20 cellular contexts compared by ENCODE assay signal in the genomic region with DNA sequence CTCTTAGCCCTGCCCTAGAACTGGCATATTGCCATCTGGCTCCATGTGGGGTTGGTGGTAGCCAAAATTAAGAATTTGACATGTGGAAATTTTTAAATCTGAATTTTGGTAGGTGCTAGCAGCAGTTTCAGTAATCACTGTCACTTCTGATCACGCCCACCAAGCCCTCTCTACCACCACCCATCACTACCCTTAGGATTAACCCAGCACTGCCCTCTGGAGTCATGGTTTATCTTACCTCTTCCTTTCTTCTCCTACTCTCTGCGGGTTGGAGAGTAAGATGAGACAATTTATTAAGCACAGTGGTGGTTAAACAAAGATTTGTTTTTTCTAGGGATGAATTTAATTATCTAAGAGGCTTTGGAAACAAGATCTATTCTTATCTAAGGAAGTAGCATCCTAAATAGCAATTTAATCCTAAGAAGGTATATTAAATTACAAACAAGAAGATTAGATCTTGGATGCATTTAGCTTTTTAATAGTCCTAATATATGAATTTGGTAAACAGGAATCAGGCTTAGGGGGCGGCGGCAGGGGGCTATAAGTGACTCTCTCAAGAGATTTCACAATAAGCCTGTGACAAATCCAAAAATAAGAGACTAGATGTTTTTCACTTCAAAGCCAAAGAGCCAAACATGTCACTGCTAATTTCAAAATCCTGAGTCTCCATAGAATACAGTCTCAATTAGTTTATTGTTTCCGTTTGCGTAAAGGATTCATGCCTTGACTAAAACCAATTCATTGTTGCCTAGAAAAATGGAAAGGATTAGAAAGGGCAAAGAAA.
DNase-seq lines count a peak whose midpoint lies in the region; ATAC-seq, FAIRE-seq and TF ChIP-seq lines count a peak whose summit lies in the region.
"Had no signal": no experiment of that assay in that cellular context is flagged by ENCODE, and none has a peak within 500 bp of the region (broad histone marks: within the 10 kb centered on the region; RNA-seq: fewer than 3 reads in every experiment).

No MANE protein-coding gene starts in this region.

- TF ChIP-seq CTCF in SK-N-SH (IDR thresholded peaks at IDR 0.05) (no peak), H1 (IDR thresholded peaks at IDR 0.05; ENCODE audit: control extremely low read depth in 1 of 3, insufficient read depth in 1 of 3, low read depth in 1 of 3, low read length in 3 of 3) (peak in 1 of 3 experiments; percentile 19; a peak in 2 of 4 replicates), GM10248 (IDR thresholded peaks at IDR 0.05; ENCODE audit: control extremely low read depth, extremely low read depth, low read depth, missing control alignments) (no peak), spleen (IDR thresholded peaks at IDR 0.05 in 8 of 11, conservative IDR thresholded peaks at IDR 0.05 in 3 of 11) (no peak), right lobe of liver (IDR thresholded peaks at IDR 0.05) (no peak)

- intact Hi-C loops in spleen (cut with DNase I; ENCODE audit: low total_unique reads) (no loop called here), right lobe of liver (cut with DNase I) (no loop called here)

- no peak overlapping the region for H3K23ac ChIP-seq in H1 (ENCODE audit: insufficient read length)

- no peak overlapping the region for H3K4me3 ChIP-seq in SK-N-SH (ENCODE audit: low read depth in 2 of 2, low read length in 1 of 2)
- H3K4me3 ChIP-seq in H1 (ENCODE audit: extremely low read depth in 1 of 4, insufficient read depth in 2 of 4, low read depth in 3 of 4, low read length in 4 of 4), result no peak overlapping the region
- H3K4me3 ChIP-seq in spleen, result no peak overlapping the region
- H3K4me3 ChIP-seq in right lobe of liver, result no peak overlapping the region
- H3K4me3 ChIP-seq: SJCRH30 had no signal

- H3K79me1 ChIP-seq in H1 (ENCODE audit: low read depth, low read length), result no peaks in the 10 kb centered on the region

- DNase-seq in SK-N-SH (no peak), NCI-H82 treated with DMSO at 0.1 percent for 48 hours (lab: John Stamatoyannopoulos, UW; ENCODE audit: unreplicated experiment) (peak; percentile 76), H1 (ENCODE audit: low read depth in 1 of 2, low spot score in 2 of 2) (no peak), GM10248 (ENCODE audit: extremely low spot score) (no peak), spleen (no peak), right lobe of liver (no peak), activated gamma-delta T cell treated with Interleukin-2 at 50 U/mL for 16 hours (no peak)
- DNase-seq: CD4-positive, alpha-beta memory T cell; DMS79; Kasumi-1; NCI-H1092 treated with DMSO at 0.1 percent for 48 hours; NCI-H2081 treated with DMSO at 0.1 percent for 48 hours; NCI-H2227 treated with DMSO at 0.1 percent for 48 hours; NCI-H510A treated with DMSO at 0.1 percent for 48 hours; NCI-H774 had no signal

- ATAC-seq in SK-N-SH treated with all-trans-retinoic acid at 6 μM for 48 hours, result no peak
- ATAC-seq in right lobe of liver, result no peak
- ATAC-seq: HCT116, Panc1 had no signal

- H2AFZ ChIP-seq in SK-N-SH (ENCODE audit: low read depth), result no peak overlapping the region
- peak overlapping the region; percentile 83; the same call in 1 of the 2 replicates for H2AFZ ChIP-seq in H1 (ENCODE audit: low read length)

- WGBS in SK-N-SH (ENCODE audit: low lambda C conversion rate), result 51% methylated on average over 6 of the region's 6 CpGs
- 65% methylated on average over 6 of the region's 6 CpGs; no CpG with 5 or more reads in 1 of the 2 experiments for WGBS in H1 (ENCODE audit: extremely low coverage in 1 of 2, insufficient coverage in 1 of 2, insufficient read length in 1 of 2, insufficient replicate concordance in 2 of 2, low coverage in 1 of 2, low lambda C conversion rate in 2 of 2, missing lambda C conversion rate in 1 of 2), 2 experiments
- 66 to 87% (median 80%) methylated on average over 6 of the region's 6 CpGs for WGBS in spleen, 5 donors
- 45% methylated on average over 6 of the region's 6 CpGs for WGBS in right lobe of liver (ENCODE audit: insufficient coverage, low coverage, low lambda C conversion rate, missing lambda C conversion rate)

- no peak overlapping the region for H3K18ac ChIP-seq in H1 (ENCODE audit: extremely low read depth, low read length)

- no peaks in the 10 kb centered on the region for H3K23me2 ChIP-seq in H1 (ENCODE audit: low read depth, low read length)

- peak; percentile 83 for FAIRE-seq in H1 (lab: Jason Lieb, UNC)
- FAIRE-seq: A204.1 had no signal

- H2BK20ac ChIP-seq in H1 (ENCODE audit: low read length), result no peak overlapping the region

- H2AK5ac ChIP-seq in H1 (ENCODE audit: low read depth, low read length), result no peak overlapping the region

- no peak overlapping the region for H3K14ac ChIP-seq in H1 (ENCODE audit: insufficient read length)

- no peak overlapping the region for H2BK15ac ChIP-seq in H1 (ENCODE audit: low read length)

- no peaks in the 10 kb centered on the region for H4K20me1 ChIP-seq in SK-N-SH (ENCODE audit: insufficient read depth)
- no peaks in the 10 kb centered on the region for H4K20me1 ChIP-seq in H1 (replicated peaks in 1 of 2; ENCODE audit: control insufficient read depth in 1 of 2, insufficient read depth in 2 of 2, low read length in 2 of 2)

- H3K4me2 ChIP-seq in SK-N-SH (no peak overlapping the region), H1 (ENCODE audit: insufficient read depth in 1 of 2, low read depth in 2 of 2, low read length in 2 of 2) (no peak overlapping the region)

- POLR2A ChIA-PET in SK-N-SH (lab: Yijun Ruan, JAX), result no interaction called here
- POLR2A ChIA-PET in H1 (lab: Charles Lee; ENCODE audit: partially characterized antibody), result no interaction called here
- POLR2A ChIA-PET in GM10248 (lab: Yijun Ruan, JAX), result no interaction called here

- no peaks in the 10 kb centered on the region for H3F3A ChIP-seq in SK-N-SH (replicated peaks; ENCODE audit: insufficient read depth)

- H3K79me2 ChIP-seq in SK-N-SH (ENCODE audit: insufficient read depth) (no peaks in the 10 kb centered on the region), H1 (ENCODE audit: control insufficient read depth in 1 of 2, insufficient read depth in 2 of 2, low read length in 2 of 2) (no peaks in the 10 kb centered on the region)

- H3K4me1 ChIP-seq in SK-N-SH (ENCODE audit: control insufficient read depth in 1 of 2, insufficient read depth in 2 of 2, low read depth in 1 of 2, low read length in 1 of 2), result no peaks in the 10 kb centered on the region
- H3K4me1 ChIP-seq in H1 (replicated peaks in 1 of 4; ENCODE audit: control insufficient read depth in 3 of 4, insufficient read depth in 4 of 4, low read length in 3 of 4), result no peaks in the 10 kb centered on the region
- H3K4me1 ChIP-seq in spleen, result no peaks in the 10 kb centered on the region
- no peaks in the 10 kb centered on the region for H3K4me1 ChIP-seq in right lobe of liver
- H3K4me1 ChIP-seq: SJCRH30 had no signal

- H3K9me2 ChIP-seq in SK-N-SH, result no peaks in the 10 kb centered on the region

- no peaks in the 10 kb centered on the region for H3K36me3 ChIP-seq in SK-N-SH (replicated peaks in 1 of 2; ENCODE audit: control insufficient read depth in 1 of 2, insufficient read depth in 2 of 2, low read length in 1 of 2)
- no peaks in the 10 kb centered on the region for H3K36me3 ChIP-seq in H1 (ENCODE audit: control insufficient read depth in 2 of 4, insufficient read depth in 4 of 4, low read length in 3 of 4)
- H3K36me3 ChIP-seq in spleen, result no peaks in the 10 kb centered on the region
- no peaks in the 10 kb centered on the region for H3K36me3 ChIP-seq in right lobe of liver
- H3K36me3 ChIP-seq: SJCRH30 had no signal

- H3K9me3 ChIP-seq in SK-N-SH (no peaks in the 10 kb centered on the region), H1 (ENCODE audit: insufficient read depth in 2 of 2, low read depth in 1 of 2, low read length in 1 of 2) (peaks cover 14 to 15% of the 10 kb centered on the region in 2 experiments; a peak in 3 of 4 replicates), spleen (peaks cover 0 to 21% (median 14%) of the 10 kb centered on the region in 8 donors), right lobe of liver (no peaks in the 10 kb centered on the region)
- H3K9me3 ChIP-seq: SJCRH30 had no signal

- H3K4ac ChIP-seq in H1 (replicated peaks; ENCODE audit: insufficient read length, low read depth, low read length), result no peak overlapping the region

- no peak overlapping the region for H3K9ac ChIP-seq in SK-N-SH
- no peak overlapping the region for H3K9ac ChIP-seq in H1 (replicated peaks in 1 of 4; ENCODE audit: extremely low read depth in 1 of 4, low read depth in 3 of 4, low read length in 3 of 4)

- TF ChIP-seq RAD21 in SK-N-SH (IDR thresholded peaks at IDR 0.05; ENCODE audit: low read length) (no peak), H1 (IDR thresholded peaks at IDR 0.05 in 1 of 2, conservative IDR thresholded peaks at IDR 0.05 in 1 of 2; ENCODE audit: low read depth in 2 of 2, low read length in 2 of 2) (peak; percentile 33 to 46)

- no peak overlapping the region for H4K91ac ChIP-seq in H1 (replicated peaks; ENCODE audit: insufficient read length, low read length)

- no peaks in the 10 kb centered on the region for H3K27me3 ChIP-seq in SK-N-SH (ENCODE audit: insufficient read depth)
- no peaks in the 10 kb centered on the region for H3K27me3 ChIP-seq in H1 (replicated peaks in 1 of 4; ENCODE audit: control insufficient read depth in 3 of 4, extremely low read depth in 1 of 4, insufficient read depth in 3 of 4, low read length in 3 of 4)
- H3K27me3 ChIP-seq in spleen (replicated peaks in 1 of 7), result no peaks in the 10 kb centered on the region
- no peaks in the 10 kb centered on the region for H3K27me3 ChIP-seq in right lobe of liver
- H3K27me3 ChIP-seq: SJCRH30 had no signal

- CTCF ChIA-PET in SK-N-SH (lab: Yijun Ruan, JAX), result no interaction called here
- CTCF ChIA-PET in H1 (lab: Charles Lee; ENCODE audit: partially characterized antibody), result interaction anchor here (0.7 to 1.5 kb wide), 8 partner anchors 10 to 333 kb away, joined by 3 to 7 read pairs (median 3); no protein-coding TSS in a partner anchor
- CTCF ChIA-PET in GM10248 (lab: Yijun Ruan, JAX), result no interaction called here

- no peak overlapping the region for H4K5ac ChIP-seq in H1 (ENCODE audit: insufficient read length, low read depth, low read length)

- H2BK120ac ChIP-seq in H1 (replicated peaks; ENCODE audit: low read depth, low read length), result no peak overlapping the region

- no peak overlapping the region for H4K8ac ChIP-seq in H1 (ENCODE audit: extremely low read depth, insufficient read depth, low read length)

- TF ChIP-seq POLR2A in H1 (IDR thresholded peaks at IDR 0.05; ENCODE audit: control extremely low read depth in 1 of 2, low read depth in 2 of 2, low read length in 2 of 2) (no peak), spleen (IDR thresholded peaks at IDR 0.05) (no peak), right lobe of liver (IDR thresholded peaks at IDR 0.05) (no peak)

- H2BK5ac ChIP-seq in H1 (ENCODE audit: low read depth, low read length), result no peak overlapping the region

- H3K27ac ChIP-seq in SK-N-SH (ENCODE audit: low read depth in 2 of 2, low read length in 1 of 2) (no peak overlapping the region), H1 (ENCODE audit: low read depth, low read length) (no peak overlapping the region), spleen (no peak overlapping the region), right lobe of liver (no peak overlapping the region)
- H3K27ac ChIP-seq: SJCRH30 had no signal

- H2BK12ac ChIP-seq in H1 (ENCODE audit: low read depth, low read length), result no peak overlapping the region

- TF ChIP-seq EP300 in SK-N-SH (IDR thresholded peaks at IDR 0.05; ENCODE audit: borderline replicate concordance in 1 of 2, low read depth in 1 of 2, low read length in 1 of 2) (no peak), H1 (IDR thresholded peaks at IDR 0.05; ENCODE audit: borderline replicate concordance in 1 of 2, low read depth in 2 of 2, low read length in 2 of 2) (no peak)

- H3K56ac ChIP-seq in H1 (replicated peaks; ENCODE audit: insufficient read length, low read depth, low read length), result no peak overlapping the region
